In genomic region chr9:131529597-131530545, GRCh38 we compare ENCODE assay signal across 8 cellular contexts. TPM values are rescaled to one million over a fixed set of nuclear protein-coding genes. Genes with fewer than 3 reads are reported as not detected.
A peak's percentile ranks its signal among the peaks of the same experiment; 100 is the strongest.
DNase-seq lines count a peak whose midpoint lies in the region; ATAC-seq and TF ChIP-seq lines count a peak whose summit lies in the region.

No MANE protein-coding gene starts in this region.

- H3K27me3 Mint-ChIP-seq in T-cell = no peaks in the 10 kb centered on the region

- no peaks in the 10 kb centered on the region for H3K9me3 Mint-ChIP-seq in T-cell

- H3K36me3 Mint-ChIP-seq in T-cell = peaks cover 14% of the 10 kb centered on the region

- intact Hi-C loops in gastrocnemius medialis (cut with DNase I; ENCODE audit: low total_unique reads) (no loop called here), head of caudate nucleus (cut with DNase I) (loop anchor here (10.0 kb wide), 1 partner anchor 215 kb away; the partner anchor contains the start of gene RAPGEF1)

- in situ Hi-C loops in gastrocnemius medialis (cut with MboI; ENCODE audit: low sequenced_read_pairs in 4 of 4) (no loop called here), GM13977 (cut with MboI; ENCODE audit: low pct_unique_long_range_greater_than_20kb, low sequenced_read_pairs, unreplicated experiment) (no loop called here)

- peaks cover 13 to 14% of the 10 kb centered on the region in 2 donors for H3K4me1 ChIP-seq in gastrocnemius medialis

- H3K27ac Mint-ChIP-seq in T-cell = peak overlapping the region; percentile 59 to 75

- no peaks in the 10 kb centered on the region for H3K9me3 ChIP-seq in gastrocnemius medialis

- DNase-seq in GM20000 (ENCODE audit: low spot score) = peak; percentile 42
- DNase-seq in T-cell = no peak
- DNase-seq in foreskin fibroblast = no peak
- DNase-seq in gastrocnemius medialis = no peak
- DNase-seq in amniotic stem cell (lab: John Stamatoyannopoulos, UW) = no peak
- DNase-seq in NOMO-1 (lab: John Stamatoyannopoulos, UW; ENCODE audit: unreplicated experiment in 2 of 2) = no peak
- no peak for DNase-seq in head of caudate nucleus
- DNase-seq in GM13977 (ENCODE audit: low spot score) = no peak

- CTCF ChIA-PET in T-cell (lab: Charles Lee) = interaction anchor here in 1 of 2 donors (0.6 kb wide), 1 partner anchor 1656 kb away, joined by 3 read pairs; no protein-coding TSS in a partner anchor

- POLR2A ChIA-PET in T-cell (lab: Charles Lee) = no interaction called here

- H3K36me3 ChIP-seq in gastrocnemius medialis = peaks cover 0 to 50% of the 10 kb centered on the region in 2 donors

- ATAC-seq in T-cell (replicated peaks in 1 of 4) (no peak), gastrocnemius medialis (no peak)

- H3K4me3 ChIP-seq in foreskin fibroblast (ENCODE audit: low read depth in 1 of 2, low read length in 2 of 2) (peak overlapping the region; percentile 81 to 84), gastrocnemius medialis (peak overlapping the region; percentile 76 to 99 (median 85))

- TF ChIP-seq POLR2A in gastrocnemius medialis (IDR thresholded peaks at IDR 0.05) = no peak

- peak overlapping the region; percentile 75 to 96 (median 88) for H3K27ac ChIP-seq in gastrocnemius medialis

- peaks cover 23 to 30% (median 25%) of the 10 kb centered on the region in 3 donors for H3K4me1 Mint-ChIP-seq in T-cell

- TF ChIP-seq CTCF in GM20000 (IDR thresholded peaks at IDR 0.05; ENCODE audit: extremely low read depth, missing control alignments) (no peak), foreskin fibroblast (IDR thresholded peaks at IDR 0.05; ENCODE audit: low read depth, low read length) (no peak), gastrocnemius medialis (IDR thresholded peaks at IDR 0.05 in 4 of 5, conservative IDR thresholded peaks at IDR 0.05 in 1 of 5) (no peak), GM13977 (IDR thresholded peaks at IDR 0.05; ENCODE audit: extremely low read depth, insufficient read depth, missing control alignments) (no peak)

- H3K27me3 ChIP-seq in gastrocnemius medialis = no peaks in the 10 kb centered on the region

- peak overlapping the region; percentile 66 to 75 (median 69) for H3K4me3 Mint-ChIP-seq in T-cell

RNA-seq across cellular contexts. Expression of gene UCK1, which starts 1.2 kb away (rescaled TPM):
- total RNA-seq in T-cell (10 to 100 TPM; 20.0 to 34.7 (median 32.0) TPM), gastrocnemius medialis (10 to 100 TPM; 39.7 to 86.9 (median 43.9) TPM)

RNA-seq across cellular contexts. Expression of gene PRRT1B, which starts 15.5 kb away (rescaled TPM):
- total RNA-seq in T-cell = not detected
- not detected for total RNA-seq in gastrocnemius medialis

RNA-seq across cellular contexts. Expression of gene POMT1, which starts 27.2 kb away (rescaled TPM):
- total RNA-seq in T-cell (10 to 100 TPM; 45.3 to 74.4 (median 56.9) TPM), gastrocnemius medialis (10 to 100 TPM; 14.3 to 43.1 (median 32.2) TPM)
